8 cellular contexts compared by ENCODE assay signal in the genomic region with DNA sequence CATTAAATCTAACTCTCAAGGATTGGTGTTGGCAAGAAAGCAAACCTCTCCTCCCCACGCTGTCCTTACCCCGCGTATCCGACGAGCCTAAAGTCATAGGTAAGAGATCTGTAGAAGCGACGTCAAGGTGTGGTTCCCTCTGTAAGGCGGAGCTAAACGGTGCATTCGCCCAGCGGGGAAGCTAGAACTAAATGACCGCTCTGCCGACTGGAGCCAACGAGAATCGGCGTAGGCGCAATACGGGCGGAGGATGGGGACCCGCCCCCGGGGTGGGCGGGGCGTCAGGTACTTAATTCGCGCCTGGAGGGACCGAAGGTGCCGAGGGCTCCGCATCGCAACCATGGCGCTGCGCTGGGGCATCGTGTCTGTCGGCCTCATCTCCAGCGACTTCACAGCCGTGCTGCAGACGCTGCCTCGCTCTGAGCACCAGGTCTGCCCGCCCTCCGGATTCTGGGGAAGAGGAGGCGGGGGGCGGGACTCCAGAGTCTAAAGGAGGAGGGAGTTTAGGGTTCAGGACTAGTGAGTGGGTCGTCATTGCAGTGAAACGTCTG. TPM values are rescaled to one million over a fixed set of nuclear protein-coding genes. Genes with fewer than 3 reads are reported as not detected.
DNase-seq lines count a peak whose midpoint lies in the region; ATAC-seq and TF ChIP-seq lines count a peak whose summit lies in the region.

A gene (plus strand): TSS at position 318 of the 551 bp plus-strand sequence. CDS start 23 bp downstream, at position 341.

- ATAC-seq in psoas muscle, result peak; percentile 72 to 83 (median 75)

- H3K27ac ChIP-seq in adrenal gland (no peak within 1 kb of the TSS), psoas muscle (no peak within 1 kb of the TSS), urinary bladder (ENCODE audit: low read depth) (no peak within 1 kb of the TSS)

- 0 to 2% (median 0%) methylated on average over 8 to 43 of the region's 43 CpGs for WGBS in adrenal gland, 4 donors
- 1% methylated on average over 41 to 43 of the region's 43 CpGs for WGBS in psoas muscle, 3 donors
- WGBS in urinary bladder, result under 1% methylated on average over 43 of the region's 43 CpGs

- H3K4me3 ChIP-seq in adrenal gland (peak within 1 kb of the TSS in 1 of 4 donors; percentile 42), psoas muscle (peak within 1 kb of the TSS; percentile 64), urinary bladder (ENCODE audit: low read depth, low read length) (peak within 1 kb of the TSS; percentile 37)

- no peak for TF ChIP-seq CTCF in adrenal gland (IDR thresholded peaks at IDR 0.05)
- TF ChIP-seq CTCF in psoas muscle (IDR thresholded peaks at IDR 0.05), result no peak

- DNase-seq in SIG-M5 treated with dmso at 0.1 percent for 504 hours (lab: John Stamatoyannopoulos, UW; ENCODE audit: unreplicated experiment) (peak; percentile 66), SIG-M5 (lab: John Stamatoyannopoulos, UW) (no peak), NCI-H128 (lab: John Stamatoyannopoulos, UW; ENCODE audit: unreplicated experiment) (peak; percentile 95), adrenal gland (peak; percentile 51 to 83 (median 66)), hepatic stellate cell (ENCODE audit: low spot score) (peak; percentile 65), psoas muscle (peak; percentile 55 to 72)

- intact Hi-C loops in adrenal gland (cut with DNase I), result no loop called here
- intact Hi-C loops in psoas muscle (cut with DNase I), result no loop called here

- H3K27me3 ChIP-seq in adrenal gland (no peaks in the 10 kb centered on the region), psoas muscle (ENCODE audit: insufficient read depth in 3 of 3, low read length in 2 of 3) (peaks cover 0 to 1% (median 0%) of the 10 kb centered on the region in 3 donors)

- peaks cover 10% of the 10 kb centered on the region for H3K27me3 Mint-ChIP-seq in T-helper 1 cell treated with Interleukin-12 subunit alpha and Interleukin-12 subunit beta and Interleukin-4 antibody, amounts not matched to agents 30 μg/mL and 1 μg/mL, for 36 hours (ENCODE audit: low read depth)

- H3K36me3 ChIP-seq in adrenal gland (replicated peaks in 1 of 2) (no peaks in the 10 kb centered on the region), psoas muscle (ENCODE audit: insufficient read depth in 1 of 2, low read depth in 1 of 2) (no peaks in the 10 kb centered on the region), urinary bladder (ENCODE audit: insufficient read depth) (no peaks in the 10 kb centered on the region)

- peak within 1 kb of the TSS; percentile 85 for H3K4me3 Mint-ChIP-seq in T-helper 1 cell treated with Interleukin-12 subunit alpha and Interleukin-12 subunit beta and Interleukin-4 antibody, amounts not matched to agents 30 μg/mL and 1 μg/mL, for 36 hours

- H3K4me1 Mint-ChIP-seq in T-helper 1 cell treated with Interleukin-12 subunit alpha and Interleukin-12 subunit beta and Interleukin-4 antibody, amounts not matched to agents 30 μg/mL and 1 μg/mL, for 36 hours (ENCODE audit: low read depth), result peaks cover 16% of the 10 kb centered on the region

- no peaks in the 10 kb centered on the region for H3K9me3 Mint-ChIP-seq in T-helper 1 cell treated with Interleukin-12 subunit alpha and Interleukin-12 subunit beta and Interleukin-4 antibody, amounts not matched to agents 30 μg/mL and 1 μg/mL, for 36 hours

- no peaks in the 10 kb centered on the region for H3K36me3 Mint-ChIP-seq in T-helper 1 cell treated with Interleukin-12 subunit alpha and Interleukin-12 subunit beta and Interleukin-4 antibody, amounts not matched to agents 30 μg/mL and 1 μg/mL, for 36 hours (ENCODE audit: low read depth)

- H3K9me3 ChIP-seq in adrenal gland (replicated peaks in 1 of 3), result no peaks in the 10 kb centered on the region
- no peaks in the 10 kb centered on the region for H3K9me3 ChIP-seq in psoas muscle

- no peaks in the 10 kb centered on the region for H3K4me1 ChIP-seq in adrenal gland (replicated peaks in 1 of 2)
- H3K4me1 ChIP-seq in psoas muscle, result no peaks in the 10 kb centered on the region
- no peaks in the 10 kb centered on the region for H3K4me1 ChIP-seq in urinary bladder (ENCODE audit: insufficient read depth)

- peak within 1 kb of the TSS; percentile 73 for H3K27ac Mint-ChIP-seq in T-helper 1 cell treated with Interleukin-12 subunit alpha and Interleukin-12 subunit beta and Interleukin-4 antibody, amounts not matched to agents 30 μg/mL and 1 μg/mL, for 36 hours

- TF ChIP-seq POLR2A in adrenal gland (IDR thresholded peaks at IDR 0.05), result no peak

RNA-seq across cellular contexts. Expression of the gene that starts here (rescaled TPM):
- total RNA-seq in adrenal gland, result under 1 TPM in 3 of 8 donors, not detected in 5; 0.29 to 0.56 (median 0.38) TPM
- 1 to 10 TPM in 1 of 3 donors, under 1 TPM in 2; 0.27 to 2.8 (median 0.47) TPM for polyA plus RNA-seq in adrenal gland
- total RNA-seq in psoas muscle, result under 1 TPM in 1 of 4 donors, not detected in 3; 0.21 TPM
- polyA plus RNA-seq in psoas muscle, result under 1 TPM in 1 of 3 donors, not detected in 2; 0.14 TPM
- 0.37 TPM for total RNA-seq in urinary bladder
- polyA plus RNA-seq in urinary bladder, result 0.75 TPM

Comparison
In these comparisons a context has a peak if more than half of its experiments do, and no peak if none do; other contexts are left out.
1. Peak in DNase-seq, ATAC-seq and H3K4me3 ChIP-seq in psoas muscle; RNA of the gene not detected or under 1 TPM.